In genomic region chr9:118786877-118787276, GRCh38 we compare ENCODE assay signal across 21 cellular contexts.
"Had no signal": no experiment of that assay in that cellular context is flagged by ENCODE, and none has a peak within 500 bp of the region (broad histone marks: within the 10 kb centered on the region; RNA-seq: fewer than 3 reads in every experiment).

No MANE protein-coding gene starts in this region.

- H3K4me3 ChIP-seq: SJSA1, SK-N-MC had no signal

- H3K27ac ChIP-seq: KMS-11, SJSA1, SK-N-MC had no signal

- ATAC-seq: HepG2 had no signal

- H3K9me3 ChIP-seq: SJSA1 had no signal

- H3K27me3 ChIP-seq: SJSA1 had no signal

- H3K4me1 ChIP-seq: SJSA1 had no signal

- DNase-seq: IMR-90, Kasumi-1, MM.1S, NCI-H1092 treated with DMSO at 0.1 percent for 48 hours, NCI-H1436, NCI-H187, NCI-H2029, NCI-H2081 treated with DMSO at 0.1 percent for 48 hours, NCI-H2171, NCI-H345, NCI-H446 treated with DMSO at 0.1 percent for 48 hours, NCI-H510A treated with DMSO at 0.1 percent for 48 hours, NCI-H526, NCI-H748 treated with DMSO at 0.1 percent for 48 hours, Right ventricle myocardium superior, RPMI8226, SIG-M5 had no signal

- H3K36me3 ChIP-seq: SJSA1 had no signal
